ENCODE assay signal across 1 cellular context in the genomic region with DNA sequence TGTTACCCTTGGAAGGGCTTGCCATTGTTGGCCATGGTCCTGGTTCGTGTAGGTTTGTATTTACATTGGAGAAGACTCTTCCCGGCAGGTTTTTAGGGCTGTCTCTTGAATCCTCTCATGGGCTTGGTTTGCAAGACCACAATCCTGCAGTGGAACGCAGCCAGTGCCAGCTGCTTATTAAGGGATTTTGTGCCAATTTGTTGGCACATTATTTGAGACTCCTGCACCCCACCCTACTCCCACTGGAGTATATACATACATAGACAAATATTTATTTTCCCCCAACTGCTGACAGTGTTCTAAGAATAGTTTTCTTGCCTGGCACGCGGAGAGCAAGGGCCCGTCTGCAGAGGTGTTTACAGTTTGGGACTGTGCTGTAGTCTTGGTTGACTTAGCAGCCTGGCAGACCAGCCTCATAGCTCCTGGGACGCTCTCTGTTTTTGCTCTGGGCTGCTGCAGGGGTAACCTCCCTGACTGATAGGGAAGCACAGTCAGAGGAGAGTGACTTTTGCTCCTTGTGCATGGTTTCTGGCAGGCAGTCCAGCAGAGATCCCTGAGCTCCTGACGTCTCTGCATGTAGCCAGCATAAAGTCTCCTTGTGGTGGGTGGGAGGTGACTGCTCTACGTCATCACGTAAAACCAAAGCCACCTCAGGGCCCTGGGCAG.
TF ChIP-seq lines count a peak whose summit lies in the region.

No MANE protein-coding gene starts in this region.

TF ChIP-seq in HEK293, 187 proteins besides CTCF, POLR2A, EP300 and RAD21 (continued from another document):
- TF ChIP-seq ZSCAN23 (tag by site-specific recombination; IDR thresholded peaks at IDR 0.05) (no peak), ZFHX2 (tag by site-specific recombination; conservative IDR thresholded peaks at IDR 0.05) (0 out of 2 replicates have a peak, but pooled peaks have one; percentile 19), ZNF133 (tag by site-specific recombination; IDR thresholded peaks at IDR 0.05) (no peak), ZFP37 (tag by site-specific recombination; IDR thresholded peaks at IDR 0.05) (no peak)
